In the genomic region with DNA sequence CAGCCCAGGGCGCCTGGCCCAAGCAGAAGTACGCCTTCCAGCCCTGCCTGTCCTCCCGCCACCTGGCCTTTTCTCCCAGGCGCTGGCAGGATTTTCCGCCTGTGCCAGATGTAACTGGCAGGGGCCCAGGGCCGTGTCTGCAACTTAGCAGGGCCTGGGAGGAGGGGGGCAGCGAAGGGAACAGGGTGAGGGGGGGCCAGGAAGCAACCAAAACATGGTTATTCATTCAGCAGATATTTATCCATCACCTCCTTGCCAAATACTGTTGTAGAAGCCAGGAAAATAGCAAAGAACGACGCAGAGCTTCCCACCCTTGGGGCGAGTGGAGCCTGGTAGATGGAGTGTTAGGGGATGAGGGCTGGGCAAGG, we compare ENCODE assay signal across 9 cellular contexts. TPM values are rescaled to one million over a fixed set of nuclear protein-coding genes. Genes with fewer than 3 reads are reported as not detected.
DNase-seq lines count a peak whose midpoint lies in the region; ATAC-seq and TF ChIP-seq lines count a peak whose summit lies in the region.
"Had no signal": no experiment of that assay in that cellular context is flagged by ENCODE, and none has a peak within 500 bp of the region (broad histone marks: within the 10 kb centered on the region; RNA-seq: fewer than 3 reads in every experiment).

No MANE protein-coding gene starts in this region.

- intact Hi-C loops in adrenal gland (cut with DNase I) (no loop called here), right cardiac atrium (cut with DNase I) (loop anchor here in 2 of 4 donors (5.0 to 10.0 kb wide), 2 partner anchors 44 to 52 kb away; partner anchors contain the start of gene TLE2 (in 1 of the 2))

- TF ChIP-seq POLR2A in adrenal gland (IDR thresholded peaks at IDR 0.05) = no peak

- H2AFZ ChIP-seq in Karpas-422 (ENCODE audit: low read length) = no peak overlapping the region

- ATAC-seq in right cardiac atrium = peak; percentile 82 to 89
- ATAC-seq in GM18502 (IDR thresholded peaks at IDR 0.05; ENCODE audit: poor library complexity, unreplicated experiment) = no peak
- no peak for ATAC-seq in HG03025 (IDR thresholded peaks at IDR 0.05; ENCODE audit: low FRiP score, unreplicated experiment)
- ATAC-seq in GM21717 (IDR thresholded peaks at IDR 0.05; ENCODE audit: unreplicated experiment) = no peak

- H3K4me1 ChIP-seq in adrenal gland (replicated peaks in 1 of 2) (peaks cover 14 to 23% of the 10 kb centered on the region in 2 donors), right cardiac atrium (ENCODE audit: control insufficient read depth, insufficient read depth, low read length) (peaks cover 9% of the 10 kb centered on the region), Karpas-422 (ENCODE audit: low read length) (peaks cover 8% of the 10 kb centered on the region)

- peak overlapping the region; percentile 14 to 94 (median 51) for H3K27ac ChIP-seq in adrenal gland
- peak overlapping the region; percentile 76 for H3K27ac ChIP-seq in right cardiac atrium (ENCODE audit: low read length)
- H3K27ac ChIP-seq in Karpas-422 (ENCODE audit: low read length) = no peak overlapping the region

- H3K9ac ChIP-seq in Karpas-422 (ENCODE audit: low read length) = no peak overlapping the region

- TF ChIP-seq CTCF in LNCaP clone FGC (IDR thresholded peaks at IDR 0.05; ENCODE audit: control insufficient read depth, extremely low read depth, insufficient read depth) = no peak
- no peak for TF ChIP-seq CTCF in adrenal gland (IDR thresholded peaks at IDR 0.05)

- no peak overlapping the region for H3K4me3 ChIP-seq in LNCaP clone FGC (ENCODE audit: low read depth, low read length)
- no peak overlapping the region for H3K4me3 ChIP-seq in adrenal gland
- no peak overlapping the region for H3K4me3 ChIP-seq in right cardiac atrium (ENCODE audit: low read length)
- H3K4me3 ChIP-seq in Karpas-422 (ENCODE audit: low read length) = no peak overlapping the region

- H3K4me2 ChIP-seq in Karpas-422 (ENCODE audit: low read depth, low read length, poor library complexity, severe bottlenecking) = no peak overlapping the region

- DNase-seq in LNCaP clone FGC (ENCODE audit: low read depth) (peak; percentile 19), adrenal gland (peak; percentile 77 to 96 (median 90)), right cardiac atrium (peak; percentile 93 to 98 (median 96)), smooth muscle cell of the brain vasculature (ENCODE audit: low read depth, low spot score) (peak; percentile 54), Karpas-422 (no peak)

- H3K9me2 ChIP-seq in Karpas-422 (replicated peaks; ENCODE audit: insufficient read depth, low read length) = no peaks in the 10 kb centered on the region

- no peaks in the 10 kb centered on the region for H3K36me3 ChIP-seq in adrenal gland (replicated peaks in 1 of 2)
- H3K36me3 ChIP-seq in Karpas-422 (ENCODE audit: insufficient read depth, low read length) = no peaks in the 10 kb centered on the region

- H3K79me2 ChIP-seq in Karpas-422 (ENCODE audit: low read length) = no peaks in the 10 kb centered on the region

- H3K9me3 ChIP-seq in adrenal gland (replicated peaks in 1 of 3) (no peaks in the 10 kb centered on the region), right cardiac atrium (ENCODE audit: control insufficient read depth, low read length) (no peaks in the 10 kb centered on the region), Karpas-422 (ENCODE audit: low read length) (no peaks in the 10 kb centered on the region)

- H4K20me1 ChIP-seq in Karpas-422 (ENCODE audit: insufficient read depth, low read depth, low read length) = no peaks in the 10 kb centered on the region

- 2 to 5% (median 3%) methylated on average over 7 to 10 of the region's 10 CpGs for WGBS in adrenal gland, 4 donors
- 3% methylated on average over 10 of the region's 10 CpGs for WGBS in right cardiac atrium

- H3K27me3 ChIP-seq in adrenal gland = no peaks in the 10 kb centered on the region
- no peaks in the 10 kb centered on the region for H3K27me3 ChIP-seq in right cardiac atrium (ENCODE audit: control insufficient read depth, insufficient read depth)
- H3K27me3 ChIP-seq in Karpas-422 (ENCODE audit: low read length) = no peaks in the 10 kb centered on the region

RNA-seq across cellular contexts. Expression of gene TLE6, which starts 5.6 kb away (rescaled TPM):
- total RNA-seq in adrenal gland (1 to 10 TPM in 6 of 8 donors, under 1 TPM in 2; 0.48 to 3.2 (median 2.0) TPM), right cardiac atrium (1 to 10 TPM in 2 of 4 donors, under 1 TPM in 2; 0.28 to 2.2 (median 1.2) TPM)
- polyA plus RNA-seq in adrenal gland (10 to 100 TPM in 1 of 3 donors, 1 to 10 TPM in 2; 1.2 to 13.9 (median 6.3) TPM), right cardiac atrium (2.1 TPM)
- 3.4 and 5.0 TPM in 2 replicates for total RNA-seq in Karpas-422 (2014; rRNA removed; shearing (Covaris generic); ENCODE audit: low replicate concordance)
- total RNA-seq: HT1080 had no signal

RNA-seq across cellular contexts. Expression of gene ZNF77, which starts 38.2 kb away (rescaled TPM):
- total RNA-seq in adrenal gland (10 to 100 TPM in 1 of 8 donors, 1 to 10 TPM in 7; 1.1 to 10.6 (median 3.8) TPM), right cardiac atrium (1 to 10 TPM; 2.1 to 4.0 (median 2.9) TPM)
- polyA plus RNA-seq in adrenal gland (1 to 10 TPM; 2.9 to 3.2 (median 3.1) TPM), right cardiac atrium (2.1 TPM)
- not detected in 2 replicates for total RNA-seq in Karpas-422 (2014; rRNA removed; shearing (Covaris generic); ENCODE audit: low replicate concordance)
- total RNA-seq: HT1080 had no signal

RNA-seq across cellular contexts. Expression of gene TLE2, which starts 46.1 kb away (rescaled TPM):
- total RNA-seq in adrenal gland (100 to 1,000 TPM in 1 of 8 donors, 10 to 100 TPM in 7; 28.0 to 104 (median 57.2) TPM), right cardiac atrium (100 to 1,000 TPM in 1 of 4 donors, 10 to 100 TPM in 3; 78.4 to 102 (median 88.1) TPM)
- polyA plus RNA-seq in adrenal gland (100 to 1,000 TPM in 1 of 3 donors, 10 to 100 TPM in 1, 1 to 10 TPM in 1; 8.4 to 106 (median 70.3) TPM), right cardiac atrium (68.6 TPM)
- total RNA-seq in Karpas-422 (2014; rRNA removed; shearing (Covaris generic); ENCODE audit: low replicate concordance) = not detected in 2 replicates
- total RNA-seq: HT1080 had no signal

Comparison
In these comparisons a context has a peak if more than half of its experiments do, and no peak if none do; other contexts are left out.
1. ATAC-seq: peak in right cardiac atrium (2 of 2); none in GM18502 (single experiment), HG03025 (single experiment) and GM21717 (single experiment).
2. RNA of gene TLE2, which starts 46.1 kb away (total RNA-seq): 78.4 to 102 TPM in right cardiac atrium and 28.0 to 104 TPM in adrenal gland; not detected in Karpas-422; every median in the first group is over 10 times any median in the second.